19 cellular contexts compared by ENCODE assay signal in genomic region chr6:126075335-126076071, GRCh38.
"Had no signal": no experiment of that assay in that cellular context is flagged by ENCODE, and none has a peak within 500 bp of the region (broad histone marks: within the 10 kb centered on the region; RNA-seq: fewer than 3 reads in every experiment).

No MANE protein-coding gene starts in this region.

- H3K4me1 Mint-ChIP-seq: naive thymus-derived CD4-positive, alpha-beta T cell; stimulated activated naive B cell treated with anti-CD40 and anti-IgM and Interleukin-4, amounts not matched to agents 10 μg/mL and 1 μg/mL and 100 μg/mL, for 72 hours; stimulated activated naive CD8-positive, alpha-beta T cell treated with anti-CD3 and anti-CD28 coated beads, Interleukin-15, amount 100 ng/mL, for 72 hours had no signal

- H3K79me2 ChIP-seq: hepatocyte had no signal

- H3K9me3 Mint-ChIP-seq: effector memory CD8-positive, alpha-beta T cell; naive thymus-derived CD4-positive, alpha-beta T cell; stimulated activated naive B cell treated with anti-CD40 and anti-IgM and Interleukin-4, amounts not matched to agents 10 μg/mL and 1 μg/mL and 100 μg/mL, for 72 hours; stimulated activated naive CD8-positive, alpha-beta T cell treated with anti-CD3 and anti-CD28 coated beads, Interleukin-15, amount 100 ng/mL, for 72 hours had no signal

- H3K27ac ChIP-seq: epithelial cell of prostate, foreskin keratinocyte, hepatocyte, testis, tibial nerve had no signal

- H3K27ac Mint-ChIP-seq: dendritic cell treated with granulocyte-macrophage colony-stimulating factor and Interleukin-4, amounts not matched to agents 40 ng/mL and 50 ng/mL, for 4 days; effector memory CD8-positive, alpha-beta T cell; naive thymus-derived CD4-positive, alpha-beta T cell; stimulated activated naive B cell treated with anti-CD40 and anti-IgM and Interleukin-4, amounts not matched to agents 10 μg/mL and 1 μg/mL and 100 μg/mL, for 72 hours; stimulated activated naive CD8-positive, alpha-beta T cell treated with anti-CD3 and anti-CD28 coated beads, Interleukin-15, amount 100 ng/mL, for 72 hours had no signal

- H3K9me3 ChIP-seq: testis, tibial nerve had no signal

- DNase-seq: effector memory CD8-positive, alpha-beta T cell; foreskin keratinocyte; head of caudate nucleus; kidney; left cardiac atrium; left ventricle myocardium superior; naive thymus-derived CD4-positive, alpha-beta T cell; posterior cingulate gyrus; stimulated activated CD4-positive, alpha-beta T cell treated with anti-CD3 and anti-CD28 coated beads, Interleukin-2, amount 100 ng/mL, for 24 hours; stimulated activated CD4-positive, alpha-beta T cell treated with anti-CD3 and anti-CD28 coated beads, Interleukin-4, amount 100 ng/mL, for 4 hours; stimulated activated naive B cell treated with anti-CD40 and anti-IgM and Interleukin-4, amounts not matched to agents 10 μg/mL and 1 μg/mL and 100 μg/mL, for 72 hours; stimulated activated naive CD8-positive, alpha-beta T cell treated with anti-CD3 and anti-CD28 coated beads, Interleukin-15, amount 100 ng/mL, for 72 hours; testis had no signal

- H3K4me3 ChIP-seq: hepatocyte, lung, testis, tibial nerve had no signal

- H3K4me2 ChIP-seq: hepatocyte had no signal

- H3K4me3 Mint-ChIP-seq: dendritic cell treated with granulocyte-macrophage colony-stimulating factor and Interleukin-4, amounts not matched to agents 40 ng/mL and 50 ng/mL, for 4 days; effector memory CD8-positive, alpha-beta T cell; naive thymus-derived CD4-positive, alpha-beta T cell; stimulated activated naive B cell treated with anti-CD40 and anti-IgM and Interleukin-4, amounts not matched to agents 10 μg/mL and 1 μg/mL and 100 μg/mL, for 72 hours; stimulated activated naive CD8-positive, alpha-beta T cell treated with anti-CD3 and anti-CD28 coated beads, Interleukin-15, amount 100 ng/mL, for 72 hours had no signal

- H3K27me3 ChIP-seq: foreskin keratinocyte, hepatocyte, testis, tibial nerve had no signal

- H3K27me3 Mint-ChIP-seq: dendritic cell treated with granulocyte-macrophage colony-stimulating factor and Interleukin-4, amounts not matched to agents 40 ng/mL and 50 ng/mL, for 4 days; effector memory CD8-positive, alpha-beta T cell; naive thymus-derived CD4-positive, alpha-beta T cell; stimulated activated naive B cell treated with anti-CD40 and anti-IgM and Interleukin-4, amounts not matched to agents 10 μg/mL and 1 μg/mL and 100 μg/mL, for 72 hours; stimulated activated naive CD8-positive, alpha-beta T cell treated with anti-CD3 and anti-CD28 coated beads, Interleukin-15, amount 100 ng/mL, for 72 hours had no signal

- H3K4me1 ChIP-seq: foreskin keratinocyte, tibial nerve had no signal

- H2AFZ ChIP-seq: hepatocyte had no signal

- ATAC-seq: effector memory CD8-positive, alpha-beta T cell; foreskin keratinocyte; left cardiac atrium; left ventricle myocardium superior; naive thymus-derived CD4-positive, alpha-beta T cell; sciatic nerve; stimulated activated naive B cell treated with anti-CD40 and anti-IgM and Interleukin-4, amounts not matched to agents 10 μg/mL and 1 μg/mL and 100 μg/mL, for 72 hours; stimulated activated naive CD8-positive, alpha-beta T cell treated with anti-CD3 and anti-CD28 coated beads, Interleukin-15, amount 100 ng/mL, for 72 hours had no signal
